8 cellular contexts compared by ENCODE assay signal in genomic region chr1:2044510-2045319, GRCh38. TPM values are rescaled to one million over a fixed set of nuclear protein-coding genes. Genes with fewer than 3 reads are reported as not detected.
DNase-seq lines count a peak whose midpoint lies in the region; ATAC-seq and TF ChIP-seq lines count a peak whose summit lies in the region.

No MANE protein-coding gene starts in this region.

- H3K4me1 ChIP-seq in ACC112 (ENCODE audit: control insufficient read depth, insufficient read depth, low read length, unreplicated experiment) = no peaks in the 10 kb centered on the region
- H3K4me1 ChIP-seq in NT2/D1 (ENCODE audit: insufficient read depth, insufficient read length) = peaks cover 19% of the 10 kb centered on the region
- peaks cover 19 to 29% (median 27%) of the 10 kb centered on the region in 4 donors for H3K4me1 ChIP-seq in esophagus muscularis mucosa

- no peaks in the 10 kb centered on the region for H3K9me3 ChIP-seq in NT2/D1 (ENCODE audit: insufficient read depth, low read length)
- H3K9me3 ChIP-seq in esophagus muscularis mucosa = no peaks in the 10 kb centered on the region

- H3K4me3 ChIP-seq in ACC112 (ENCODE audit: low read depth, low read length) (peak overlapping the region; percentile 62), NT2/D1 (ENCODE audit: insufficient read length, low read depth) (no peak overlapping the region), esophagus muscularis mucosa (peak overlapping the region; percentile 38 to 57 (median 45))

- H3K9ac ChIP-seq in NT2/D1 (ENCODE audit: insufficient read length, low read depth) = peak overlapping the region; percentile 67

- in situ Hi-C loops in GM13976 (cut with MboI; ENCODE audit: low sequenced_read_pairs, unreplicated experiment) = no loop called here

- H3K9me3 Mint-ChIP-seq in naive thymus-derived CD8-positive, alpha-beta T cell = no peaks in the 10 kb centered on the region

- H3K27ac Mint-ChIP-seq in naive thymus-derived CD8-positive, alpha-beta T cell = peak overlapping the region in 3 of 10 donors; percentile 33 to 74 (median 41)

- TF ChIP-seq CTCF in GM13976 (IDR thresholded peaks at IDR 0.05; ENCODE audit: borderline replicate concordance, control extremely low read depth, extremely low read depth, insufficient read depth, missing control alignments) (peak; percentile 94), esophagus muscularis mucosa (IDR thresholded peaks at IDR 0.05) (peak in 2 of 3 experiments; percentile 88 to 91)

- H2AFZ ChIP-seq in ACC112 (ENCODE audit: low read length, unreplicated experiment) = peak overlapping the region; percentile 69

- POLR2A ChIA-PET in naive thymus-derived CD8-positive, alpha-beta T cell (lab: Charles Lee) = interaction anchor here (0.5 to 1.5 kb wide), 3 partner anchors 21 to 161 kb away, joined by 3 to 5 read pairs (median 4); no protein-coding TSS in a partner anchor

- no peak for TF ChIP-seq POLR2A in esophagus muscularis mucosa (IDR thresholded peaks at IDR 0.05; ENCODE audit: low read depth)

- H3K27ac ChIP-seq in ACC112 (ENCODE audit: low read depth, low read length) (no peak overlapping the region), esophagus muscularis mucosa (replicated peaks in 1 of 4) (no peak overlapping the region)

- WGBS in esophagus muscularis mucosa = 19% methylated on average over 13 of the region's 75 CpGs

- DNase-seq in GM13976 (ENCODE audit: low spot score) (peak; percentile 90), NT2/D1 (ENCODE audit: low read depth, low spot score) (no peak), esophagus muscularis mucosa (ENCODE audit: extremely low spot score) (no peak)
- peak; percentile 89 for DNase-seq in activated T-cell treated with anti-CD3 and anti-CD28 coated beads, Interleukin-2, amount 50 U/mL, for 1 hour
- peak; percentile 64 to 93 (median 82) for DNase-seq in naive thymus-derived CD8-positive, alpha-beta T cell
- peak; percentile 43 to 56 for DNase-seq in stimulated activated CD8-positive, alpha-beta memory T cell treated with anti-CD3 and anti-CD28 coated beads, Interleukin-7, amount 100 ng/mL, for 48 hours (ENCODE audit: extremely low read depth in 1 of 2, low read depth in 1 of 2)

- H3K36me3 Mint-ChIP-seq in naive thymus-derived CD8-positive, alpha-beta T cell = no peaks in the 10 kb centered on the region

- peak overlapping the region in 9 of 10 donors; percentile 44 to 82 (median 65) for H3K4me3 Mint-ChIP-seq in naive thymus-derived CD8-positive, alpha-beta T cell

- H3K79me2 ChIP-seq in ACC112 (ENCODE audit: control insufficient read depth, insufficient read depth, low read length, unreplicated experiment) = no peaks in the 10 kb centered on the region

- no peak for TF ChIP-seq EP300 in esophagus muscularis mucosa (IDR thresholded peaks at IDR 0.05)

- ATAC-seq in naive thymus-derived CD8-positive, alpha-beta T cell = peak; percentile 91 to 93
- no peak for ATAC-seq in HG02840 (IDR thresholded peaks at IDR 0.05; ENCODE audit: low FRiP score, unreplicated experiment)

- peaks cover 0 to 10% (median 3%) of the 10 kb centered on the region in 5 donors for H3K27me3 Mint-ChIP-seq in naive thymus-derived CD8-positive, alpha-beta T cell

- intact Hi-C loops in esophagus muscularis mucosa (cut with DNase I) = loop anchor here (5.0 kb wide), 1 partner anchor 87 kb away; no protein-coding TSS in a partner anchor

- H3K36me3 ChIP-seq in ACC112 (ENCODE audit: insufficient read depth, low read length) (no peaks in the 10 kb centered on the region), NT2/D1 (ENCODE audit: insufficient read depth, insufficient read length, low read length) (no peaks in the 10 kb centered on the region), esophagus muscularis mucosa (no peaks in the 10 kb centered on the region)

- H3K27me3 ChIP-seq in ACC112 (ENCODE audit: insufficient read depth, low read length) (peaks cover 19% of the 10 kb centered on the region), NT2/D1 (ENCODE audit: insufficient read depth, insufficient read length) (peaks cover 20% of the 10 kb centered on the region), esophagus muscularis mucosa (peaks cover 0 to 92% (median 24%) of the 10 kb centered on the region in 4 donors)

- H3K4me1 Mint-ChIP-seq in naive thymus-derived CD8-positive, alpha-beta T cell = peaks cover 17 to 28% (median 25%) of the 10 kb centered on the region in 4 donors

RNA-seq across cellular contexts. Expression of gene PRKCZ, which starts 5.5 kb away (rescaled TPM):
- 1 to 10 TPM; 3.1 to 5.4 (median 4.7) TPM for total RNA-seq in esophagus muscularis mucosa
- 10 to 100 TPM; 29.8 to 33.9 TPM for total RNA-seq in naive thymus-derived CD8-positive, alpha-beta T cell
- polyA plus RNA-seq in naive thymus-derived CD8-positive, alpha-beta T cell = 10 to 100 TPM in 1 of 3 donors, 1 to 10 TPM in 2; 7.8 to 11.3 (median 9.2) TPM

RNA-seq across cellular contexts. Expression of gene GABRD, which starts 25.6 kb away (rescaled TPM):
- total RNA-seq in esophagus muscularis mucosa = not detected
- not detected for total RNA-seq in naive thymus-derived CD8-positive, alpha-beta T cell
- polyA plus RNA-seq in naive thymus-derived CD8-positive, alpha-beta T cell = not detected

RNA-seq across cellular contexts. Expression of gene CFAP74, which starts 41.1 kb away (rescaled TPM):
- total RNA-seq in esophagus muscularis mucosa = not detected
- not detected for total RNA-seq in naive thymus-derived CD8-positive, alpha-beta T cell
- polyA plus RNA-seq in naive thymus-derived CD8-positive, alpha-beta T cell = not detected

Comparison
In these comparisons a context has a peak if more than half of its experiments do, and no peak if none do; other contexts are left out.
1. DNase-seq: peak in GM13976 (single experiment), activated T-cell treated with anti-CD3 and anti-CD28 coated beads, Interleukin-2, amount 50 U/mL, for 1 hour (single experiment), naive thymus-derived CD8-positive, alpha-beta T cell (10 of 10) and stimulated activated CD8-positive, alpha-beta memory T cell treated with anti-CD3 and anti-CD28 coated beads, Interleukin-7, amount 100 ng/mL, for 48 hours (2 of 2); none in NT2/D1 (single experiment) and esophagus muscularis mucosa (single experiment).
2. RNA of gene PRKCZ, which starts 5.5 kb away (total RNA-seq): 29.8 to 33.9 TPM in naive thymus-derived CD8-positive, alpha-beta T cell; 3.1 to 5.4 TPM in esophagus muscularis mucosa; every median in the first group is over 4 times any median in the second.